In the genomic region with DNA sequence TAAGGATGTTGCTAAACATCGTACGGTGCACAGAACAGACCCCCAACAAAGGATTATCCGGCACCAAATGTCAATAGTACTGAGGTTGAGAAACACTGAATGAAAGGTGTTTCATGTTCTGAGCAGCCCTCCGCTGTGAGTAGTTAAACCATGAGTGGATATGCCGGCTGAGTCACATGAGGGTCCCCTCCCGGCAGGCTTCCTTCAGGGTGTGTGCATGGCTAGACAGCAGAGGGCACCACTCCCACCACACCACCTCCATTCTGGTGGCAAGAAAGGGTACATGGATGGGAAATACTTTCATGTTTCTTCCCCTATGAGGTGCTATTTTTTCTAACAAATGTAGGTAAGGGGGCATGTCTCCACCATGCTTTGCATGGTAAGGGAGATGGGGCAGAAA, we compare ENCODE assay signal across 22 cellular contexts.
DNase-seq lines count a peak whose midpoint lies in the region; ATAC-seq and TF ChIP-seq lines count a peak whose summit lies in the region.
"Had no signal": no experiment of that assay in that cellular context is flagged by ENCODE, and none has a peak within 500 bp of the region (broad histone marks: within the 10 kb centered on the region; RNA-seq: fewer than 3 reads in every experiment).

No MANE protein-coding gene starts in this region.

- BruUV-seq in A673 (replicated peaks; lab: Mats Ljungman, UMichigan) = no TSS peak

- no peak overlapping the region for H3K4me3 ChIP-seq in A673 (ENCODE audit: low read depth, low read length, poor library complexity, severe bottlenecking)
- no peak overlapping the region for H3K4me3 ChIP-seq in H7 (ENCODE audit: insufficient read depth, low read depth, low read length)
- H3K4me3 ChIP-seq in WERI-Rb-1 (ENCODE audit: low read depth, low read length) = peak overlapping the region; percentile 51
- no peak overlapping the region for H3K4me3 ChIP-seq in mesendoderm (ENCODE audit: low read length)
- H3K4me3 ChIP-seq: esophagus squamous epithelium, left lung, spleen, uterus had no signal

- H3K36me3 Mint-ChIP-seq in effector memory CD8-positive, alpha-beta T cell (ENCODE audit: insufficient read depth) = no peaks in the 10 kb centered on the region

- H3K79me2 ChIP-seq in mesendoderm (ENCODE audit: control insufficient read depth, insufficient read depth, low read length) = no peaks in the 10 kb centered on the region

- no peak overlapping the region for H4K8ac ChIP-seq in mesendoderm (ENCODE audit: low read depth, low read length)

- no peak overlapping the region for H2BK120ac ChIP-seq in mesendoderm (ENCODE audit: low read depth, low read length)

- TF ChIP-seq CTCF in A673 (conservative IDR thresholded peaks at IDR 0.05; ENCODE audit: low read depth, low read length) = peak; percentile 35; the same call in 1 of the 2 replicates
- peak; percentile 64 for TF ChIP-seq CTCF in WERI-Rb-1 (IDR thresholded peaks at IDR 0.05; ENCODE audit: low read depth, low read length)

- H3K27me3 Mint-ChIP-seq in effector memory CD8-positive, alpha-beta T cell = no peaks in the 10 kb centered on the region
- H3K27me3 Mint-ChIP-seq: activated T-cell treated with anti-CD3 and anti-CD28 coated beads, Interleukin-2, amount 50 U/mL, for 24 hours had no signal

- H3K4me1 ChIP-seq in A673 (ENCODE audit: insufficient read depth, low read length, poor library complexity, severe bottlenecking) (peaks cover 38% of the 10 kb centered on the region), mesendoderm (ENCODE audit: control insufficient read depth, low read depth, low read length) (no peaks in the 10 kb centered on the region)
- H3K4me1 ChIP-seq: esophagus squamous epithelium, left lung, spleen, uterus had no signal

- no peaks in the 10 kb centered on the region for H3K27me3 ChIP-seq in A673 (replicated peaks; ENCODE audit: insufficient read depth, low read depth, low read length, poor library complexity)
- H3K27me3 ChIP-seq in H7 (ENCODE audit: control insufficient read depth, insufficient read depth, low read length) = no peaks in the 10 kb centered on the region
- H3K27me3 ChIP-seq in WERI-Rb-1 (ENCODE audit: insufficient read depth, low read depth, severe bottlenecking) = no peaks in the 10 kb centered on the region
- no peaks in the 10 kb centered on the region for H3K27me3 ChIP-seq in mesendoderm (ENCODE audit: insufficient read depth, low read length, poor library complexity)
- H3K27me3 ChIP-seq: esophagus squamous epithelium, left lung, spleen, uterus had no signal

- no peak overlapping the region for H3K4me3 Mint-ChIP-seq in effector memory CD8-positive, alpha-beta T cell
- H3K4me3 Mint-ChIP-seq: activated CD8-positive, alpha-beta T cell treated with anti-CD3 and anti-CD28 coated beads, Interleukin-2, amount 10 ng/mL, durations not matched to agents 7 days and 5 days; activated T-cell treated with anti-CD3 and anti-CD28 coated beads, Interleukin-2, amount 50 U/mL, for 24 hours; neural crest cell had no signal

- H3K9me3 ChIP-seq in A673 (ENCODE audit: low read depth, low read length, poor library complexity, severe bottlenecking) (no peaks in the 10 kb centered on the region), WERI-Rb-1 (ENCODE audit: severe bottlenecking) (no peaks in the 10 kb centered on the region)
- H3K9me3 ChIP-seq: esophagus squamous epithelium, left lung, spleen, uterus had no signal

- ATAC-seq in effector memory CD8-positive, alpha-beta T cell (replicated peaks) = no peak
- ATAC-seq: activated CD8-positive, alpha-beta T cell treated with anti-CD3 and anti-CD28 coated beads, Interleukin-2, amount 10 ng/mL, durations not matched to agents 7 days and 5 days; left lung had no signal

- no peak overlapping the region for H3K56ac ChIP-seq in mesendoderm (ENCODE audit: low read length)

- H3K4ac ChIP-seq in mesendoderm (ENCODE audit: low read depth, low read length) = no peak overlapping the region

- no peak overlapping the region for H3K23ac ChIP-seq in mesendoderm (ENCODE audit: low read length)

- H2BK5ac ChIP-seq in mesendoderm (ENCODE audit: low read length) = no peak overlapping the region

- no peaks in the 10 kb centered on the region for H3K4me1 Mint-ChIP-seq in effector memory CD8-positive, alpha-beta T cell (ENCODE audit: low read depth in 2 of 2)

- H3K79me1 ChIP-seq in mesendoderm (ENCODE audit: low read length) = no peaks in the 10 kb centered on the region

- H3K27ac Mint-ChIP-seq in effector memory CD8-positive, alpha-beta T cell = no peak overlapping the region
- H3K27ac Mint-ChIP-seq: activated CD8-positive, alpha-beta T cell treated with anti-CD3 and anti-CD28 coated beads, Interleukin-2, amount 10 ng/mL, durations not matched to agents 7 days and 5 days; activated T-cell treated with anti-CD3 and anti-CD28 coated beads, Interleukin-2, amount 50 U/mL, for 24 hours had no signal

- H3K36me3 ChIP-seq in A673 (ENCODE audit: insufficient read depth, low read length, poor library complexity, severe bottlenecking) (no peaks in the 10 kb centered on the region), H7 (replicated peaks; ENCODE audit: control insufficient read depth, insufficient read depth, low read length) (no peaks in the 10 kb centered on the region), WERI-Rb-1 (no peaks in the 10 kb centered on the region), mesendoderm (ENCODE audit: control insufficient read depth, insufficient read depth, low read length) (no peaks in the 10 kb centered on the region)
- H3K36me3 ChIP-seq: esophagus squamous epithelium, left lung, spleen, uterus had no signal

- H2AK5ac ChIP-seq in mesendoderm (ENCODE audit: low read length) = no peak overlapping the region

- DNase-seq in A673 (ENCODE audit: low spot score) (peak; percentile 25), H7 (peak; percentile 35), WERI-Rb-1 (peak; percentile 80), mesendoderm (peak; percentile 37), hippocampal formation (lab: John Stamatoyannopoulos, UW) (no peak), SIG-M5 (lab: John Stamatoyannopoulos, UW) (no peak)
- no peak for DNase-seq in stimulated activated CD8-positive, alpha-beta memory T cell treated with anti-CD3 and anti-CD28 coated beads, Interleukin-4, amount 100 ng/mL, for 48 hours
- no peak for DNase-seq in effector memory CD8-positive, alpha-beta T cell
- DNase-seq: activated CD4-positive, CD25-positive, alpha-beta regulatory T cell treated with anti-CD3 and anti-CD28 coated beads, Interleukin-2, amount 50 U/mL, for 72 hours; activated CD8-positive, alpha-beta T cell treated with anti-CD3 and anti-CD28 coated beads, Interleukin-2, amount 10 ng/mL, durations not matched to agents 7 days and 5 days; activated naive CD4-positive, alpha-beta T cell treated with anti-CD3 and anti-CD28 coated beads, Interleukin-2, amount 50 U/mL, for 16 hours; activated T-cell treated with anti-CD3 and anti-CD28 coated beads, Interleukin-2, amount 50 U/mL, for 24 hours; Calu3; effector memory CD4-positive, alpha-beta T cell; esophagus squamous epithelium; left lung; NCI-H187 treated with DMSO at 0.1 percent for 48 hours; spleen; T1000; uterus had no signal

- H3K9ac ChIP-seq in mesendoderm (ENCODE audit: low read length) = no peak overlapping the region
- H3K9ac ChIP-seq: KMS-11 had no signal

- no peak overlapping the region for H3K18ac ChIP-seq in mesendoderm (ENCODE audit: low read length)

- no peak overlapping the region for H3K4me2 ChIP-seq in mesendoderm (ENCODE audit: low read length)
- H3K4me2 ChIP-seq: KMS-11 had no signal

- no peak overlapping the region for H2BK15ac ChIP-seq in mesendoderm (replicated peaks; ENCODE audit: low read depth)

- intact Hi-C loops in A673 (cut with micrococcal nuclease; ENCODE audit: unreplicated experiment) = no loop called here

- H3K27ac ChIP-seq in A673 (ENCODE audit: low read depth, low read length, poor library complexity, severe bottlenecking) = no peak overlapping the region
- H3K27ac ChIP-seq in WERI-Rb-1 = peak overlapping the region; percentile 82
- H3K27ac ChIP-seq in mesendoderm (ENCODE audit: low read depth, low read length) = no peak overlapping the region
- H3K27ac ChIP-seq: esophagus squamous epithelium, KMS-11, left lung, uterus had no signal

- POLR2A ChIA-PET in A673 (lab: Charles Lee; ENCODE audit: low non-redundant PET) = no interaction called here

- H4K5ac ChIP-seq in mesendoderm (ENCODE audit: low read length) = no peak overlapping the region

- H3K9me3 Mint-ChIP-seq in effector memory CD8-positive, alpha-beta T cell = peaks cover 0 to 3% of the 10 kb centered on the region in 2 donors
- H3K9me3 Mint-ChIP-seq: activated T-cell treated with anti-CD3 and anti-CD28 coated beads, Interleukin-2, amount 50 U/mL, for 24 hours; neural crest cell had no signal

- WGBS in mesendoderm (ENCODE audit: extremely low coverage, insufficient coverage, low lambda C conversion rate) = no CpG with 5 or more reads among the region's 6 CpGs

- CTCF ChIA-PET in A673 (lab: Charles Lee) = no interaction called here

Comparison
In these comparisons a context has a peak if more than half of its experiments do, and no peak if none do; other contexts are left out.
1. DNase-seq: peak in A673 (single experiment), H7 (single experiment), WERI-Rb-1 (single experiment) and mesendoderm (single experiment); none in hippocampal formation (0 of 2), stimulated activated CD8-positive, alpha-beta memory T cell treated with anti-CD3 and anti-CD28 coated beads, Interleukin-4, amount 100 ng/mL, for 48 hours (single experiment), SIG-M5 (single experiment) and effector memory CD8-positive, alpha-beta T cell (0 of 3).